ENCODE assay signal across 1 cellular context in the genomic region with DNA sequence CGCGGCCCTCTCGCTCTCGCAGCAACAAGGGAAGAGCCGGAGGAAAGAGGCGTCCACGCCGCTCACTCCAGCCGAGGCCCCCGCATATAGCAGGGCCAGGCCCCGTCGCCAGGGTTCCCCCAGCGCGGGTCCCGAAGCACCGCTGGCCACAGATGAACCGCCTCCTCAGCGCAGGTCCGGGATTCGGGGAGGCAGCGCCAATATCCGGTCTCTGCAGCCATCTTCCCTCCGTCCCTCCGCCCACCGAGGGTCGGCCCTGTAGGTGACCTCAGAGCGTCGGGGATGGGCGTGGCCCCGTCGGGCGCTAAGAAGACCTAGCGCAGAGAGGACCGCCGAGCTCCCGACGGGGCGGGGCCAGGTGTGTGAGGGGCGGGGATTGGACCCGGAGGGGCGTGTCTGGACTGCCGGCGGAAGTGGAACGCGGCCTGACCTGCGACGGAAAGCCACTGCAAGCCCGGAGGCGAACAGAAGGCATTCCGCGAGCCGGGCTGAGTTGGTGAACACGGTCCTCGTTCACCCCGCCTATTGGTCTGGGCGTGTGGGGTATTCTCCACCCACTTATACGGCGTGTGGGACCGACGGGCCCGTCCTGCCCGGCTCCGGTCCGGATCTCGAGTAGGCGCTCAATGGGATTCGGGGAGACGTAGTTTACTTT.
TF ChIP-seq lines count a peak whose summit lies in the region.

No MANE protein-coding gene starts in this region.

TF ChIP-seq in HepG2, 621 proteins besides CTCF, POLR2A, EP300 and RAD21 (continued from another document and continues in another):
- TF ChIP-seq, protein P1, sequence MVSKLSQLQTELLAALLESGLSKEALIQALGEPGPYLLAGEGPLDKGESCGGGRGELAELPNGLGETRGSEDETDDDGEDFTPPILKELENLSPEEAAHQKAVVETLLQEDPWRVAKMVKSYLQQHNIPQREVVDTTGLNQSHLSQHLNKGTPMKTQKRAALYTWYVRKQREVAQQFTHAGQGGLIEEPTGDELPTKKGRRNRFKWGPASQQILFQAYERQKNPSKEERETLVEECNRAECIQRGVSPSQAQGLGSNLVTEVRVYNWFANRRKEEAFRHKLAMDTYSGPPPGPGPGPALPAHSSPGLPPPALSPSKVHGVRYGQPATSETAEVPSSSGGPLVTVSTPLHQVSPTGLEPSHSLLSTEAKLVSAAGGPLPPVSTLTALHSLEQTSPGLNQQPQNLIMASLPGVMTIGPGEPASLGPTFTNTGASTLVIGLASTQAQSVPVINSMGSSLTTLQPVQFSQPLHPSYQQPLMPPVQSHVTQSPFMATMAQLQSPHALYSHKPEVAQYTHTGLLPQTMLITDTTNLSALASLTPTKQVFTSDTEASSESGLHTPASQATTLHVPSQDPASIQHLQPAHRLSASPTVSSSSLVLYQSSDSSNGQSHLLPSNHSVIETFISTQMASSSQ (IDR thresholded peaks at IDR 0.05; ENCODE audit: low read depth): no peak
- TF ChIP-seq, protein P1 (CRISPR knock-in tag; IDR thresholded peaks at IDR 0.05; ENCODE audit: borderline replicate concordance): no peak
- 0 out of 2 replicates have a peak, but pooled peaks have one; percentile 43 for TF ChIP-seq ZNF276 (CRISPR knock-in tag; IDR thresholded peaks at IDR 0.05; ENCODE audit: low read depth)
- peak; percentile 9; the same call in 1 of the 2 replicates for TF ChIP-seq ZNF768 (CRISPR knock-in tag; IDR thresholded peaks at IDR 0.05)
- TF ChIP-seq PAX8 (CRISPR knock-in tag; IDR thresholded peaks at IDR 0.05; ENCODE audit: borderline replicate concordance): peak; percentile 74; the same call in 1 of the 2 replicates
- TF ChIP-seq CBX1 (IDR thresholded peaks at IDR 0.05; ENCODE audit: low read depth): no peak
- TF ChIP-seq ELF1 (CRISPR knock-in tag; IDR thresholded peaks at IDR 0.05): peak; percentile 82
- no peak for TF ChIP-seq CBFB (CRISPR knock-in tag; IDR thresholded peaks at IDR 0.05)
- no peak for TF ChIP-seq STAT5B (CRISPR knock-in tag; IDR thresholded peaks at IDR 0.05)
- TF ChIP-seq, protein P2, sequence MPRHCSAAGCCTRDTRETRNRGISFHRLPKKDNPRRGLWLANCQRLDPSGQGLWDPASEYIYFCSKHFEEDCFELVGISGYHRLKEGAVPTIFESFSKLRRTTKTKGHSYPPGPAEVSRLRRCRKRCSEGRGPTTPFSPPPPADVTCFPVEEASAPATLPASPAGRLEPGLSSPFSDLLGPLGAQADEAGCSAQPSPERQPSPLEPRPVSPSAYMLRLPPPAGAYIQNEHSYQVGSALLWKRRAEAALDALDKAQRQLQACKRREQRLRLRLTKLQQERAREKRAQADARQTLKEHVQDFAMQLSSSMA (CRISPR knock-in tag; IDR thresholded peaks at IDR 0.05): 0 out of 2 replicates have a peak, but pooled peaks have one; percentile 27
- TF ChIP-seq, protein P3, sequence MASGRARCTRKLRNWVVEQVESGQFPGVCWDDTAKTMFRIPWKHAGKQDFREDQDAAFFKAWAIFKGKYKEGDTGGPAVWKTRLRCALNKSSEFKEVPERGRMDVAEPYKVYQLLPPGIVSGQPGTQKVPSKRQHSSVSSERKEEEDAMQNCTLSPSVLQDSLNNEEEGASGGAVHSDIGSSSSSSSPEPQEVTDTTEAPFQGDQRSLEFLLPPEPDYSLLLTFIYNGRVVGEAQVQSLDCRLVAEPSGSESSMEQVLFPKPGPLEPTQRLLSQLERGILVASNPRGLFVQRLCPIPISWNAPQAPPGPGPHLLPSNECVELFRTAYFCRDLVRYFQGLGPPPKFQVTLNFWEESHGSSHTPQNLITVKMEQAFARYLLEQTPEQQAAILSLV (CRISPR knock-in tag; IDR thresholded peaks at IDR 0.05; ENCODE audit: borderline replicate concordance): 0 out of 2 replicates have a peak, but pooled peaks have one; percentile 76
- peak; percentile 61; the same call in 1 of the 2 replicates for TF ChIP-seq ERF (CRISPR knock-in tag; IDR thresholded peaks at IDR 0.05)
- TF ChIP-seq GATAD1 (CRISPR knock-in tag; IDR thresholded peaks at IDR 0.05): peak; percentile 78
- TF ChIP-seq ZNF407 (CRISPR knock-in tag; IDR thresholded peaks at IDR 0.05; ENCODE audit: not compliant biosample characterization): peak; percentile 23
- TF ChIP-seq FOXA1 (IDR thresholded peaks at IDR 0.05): no peak
- peak; percentile 32 for TF ChIP-seq FOXA1 (CRISPR knock-in tag; IDR thresholded peaks at IDR 0.05)
- TF ChIP-seq, protein P4, sequence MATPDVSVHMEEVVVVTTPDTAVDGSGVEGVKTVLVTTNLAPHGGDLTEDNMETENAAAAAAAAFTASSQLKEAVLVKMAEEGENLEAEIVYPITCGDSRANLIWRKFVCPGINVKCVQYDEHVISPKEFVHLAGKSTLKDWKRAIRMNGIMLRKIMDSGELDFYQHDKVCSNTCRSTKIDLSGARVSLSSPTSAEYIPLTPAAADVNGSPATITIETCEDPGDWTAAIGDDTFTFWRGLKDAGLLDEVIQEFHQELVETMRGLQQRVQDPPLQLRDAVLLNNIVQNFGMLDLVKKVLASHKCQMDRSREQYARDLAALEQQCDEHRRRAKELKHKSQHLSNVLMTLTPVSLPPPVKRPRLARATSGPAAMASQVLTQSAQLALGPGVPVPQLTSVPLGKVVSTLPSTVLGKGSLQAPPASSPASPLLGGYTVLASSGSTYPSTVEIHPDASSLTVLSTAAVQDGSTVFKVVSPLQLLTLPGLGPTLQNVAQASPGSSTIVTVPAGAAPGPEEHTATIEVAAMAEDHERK (CRISPR knock-in tag; IDR thresholded peaks at IDR 0.05; ENCODE audit: low read depth): no peak
- no peak for TF ChIP-seq MIER2 (CRISPR knock-in tag; IDR thresholded peaks at IDR 0.05)
- no peak for TF ChIP-seq U2AF1 (optimal IDR thresholded peaks at IDR 0.05; ENCODE audit: low read depth, low read length)
- TF ChIP-seq ZNF501 (CRISPR knock-in tag; IDR thresholded peaks at IDR 0.05): peak; percentile 49; the same call in 1 of the 2 replicates
- TF ChIP-seq PHF5A (CRISPR knock-in tag; IDR thresholded peaks at IDR 0.05; ENCODE audit: low read depth, unreplicated experiment): peak; percentile 18
- peak; percentile 90; the same call in 1 of the 2 replicates for TF ChIP-seq MYPOP (CRISPR knock-in tag; IDR thresholded peaks at IDR 0.05)
- no peak for TF ChIP-seq BHLHE40 (IDR thresholded peaks at IDR 0.05; ENCODE audit: low read length)
- no peak for TF ChIP-seq DNMT3B (CRISPR knock-in tag; conservative IDR thresholded peaks at IDR 0.05)
- TF ChIP-seq MAFK (conservative IDR thresholded peaks at IDR 0.05 in 1 of 2, IDR thresholded peaks at IDR 0.05 in 1 of 2; ENCODE audit: low read length in 2 of 2): 0 out of 4 replicates have a peak, but pooled peaks of 1 of the 2 experiments have one; percentile 0
- no peak for TF ChIP-seq ZNF138 (CRISPR knock-in tag; IDR thresholded peaks at IDR 0.05; ENCODE audit: low read depth)
- 0 out of 2 replicates have a peak, but pooled peaks have one; percentile 49 for TF ChIP-seq ZNF724P (CRISPR knock-in tag; IDR thresholded peaks at IDR 0.05; ENCODE audit: borderline replicate concordance)
- no peak for TF ChIP-seq HNF4G (IDR thresholded peaks at IDR 0.05; ENCODE audit: borderline replicate concordance, low read depth, low read length)
- TF ChIP-seq HNF4G (CRISPR knock-in tag; IDR thresholded peaks at IDR 0.05; ENCODE audit: borderline replicate concordance, low read depth): no peak
- no peak; the same call in 1 of the 2 replicates for TF ChIP-seq ZNF792 (CRISPR knock-in tag; IDR thresholded peaks at IDR 0.05)
- peak; percentile 79; the same call in 1 of the 2 replicates for TF ChIP-seq ZNF335 (CRISPR knock-in tag; IDR thresholded peaks at IDR 0.05)
